12 cellular contexts compared by ENCODE assay signal in the genomic region with DNA sequence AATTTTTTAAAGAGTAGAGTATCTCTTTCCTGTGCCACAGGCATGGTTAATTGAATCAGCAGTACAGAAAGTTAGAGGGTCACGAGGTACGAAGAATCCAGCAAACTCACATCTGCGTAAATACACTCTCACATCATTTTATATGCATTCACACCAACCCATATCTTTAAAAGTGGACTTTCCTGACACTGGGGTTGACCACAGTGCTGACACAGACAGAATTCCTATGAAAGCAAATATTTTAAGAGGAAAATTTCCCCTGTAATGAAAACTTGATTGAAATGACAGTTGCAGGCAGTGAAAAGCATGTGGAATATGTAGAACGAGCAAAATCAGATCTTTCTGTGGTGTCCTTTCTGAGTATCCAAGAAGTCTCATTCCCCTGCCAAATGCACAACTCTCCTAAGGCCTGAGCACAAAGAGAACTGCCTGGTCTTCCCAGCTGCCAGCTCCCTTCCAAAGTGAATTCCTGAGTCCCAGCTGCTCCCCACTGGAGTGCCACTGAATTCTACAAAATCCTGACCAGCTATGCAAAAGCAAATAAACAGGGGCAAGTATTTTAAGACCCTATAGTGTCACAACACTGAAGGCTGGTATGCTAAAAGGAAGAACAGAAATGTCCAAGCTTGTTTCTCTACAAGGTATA. TPM values are rescaled to one million over a fixed set of nuclear protein-coding genes. Genes with fewer than 3 reads are reported as not detected.
DNase-seq lines count a peak whose midpoint lies in the region; ATAC-seq, FAIRE-seq and TF ChIP-seq lines count a peak whose summit lies in the region.
"Had no signal": no experiment of that assay in that cellular context is flagged by ENCODE, and none has a peak within 500 bp of the region (broad histone marks: within the 10 kb centered on the region; RNA-seq: fewer than 3 reads in every experiment).

No MANE protein-coding gene starts in this region.

- TF ChIP-seq CTCF in keratinocyte (optimal IDR thresholded peaks at IDR 0.05 in 1 of 3, IDR thresholded peaks at IDR 0.05 in 1 of 3, conservative IDR thresholded peaks at IDR 0.05 in 1 of 3; ENCODE audit: extremely low read depth in 1 of 3, insufficient read depth in 2 of 3, low read length in 3 of 3) (no peak), tibial nerve (IDR thresholded peaks at IDR 0.05) (no peak), mucosa of descending colon (IDR thresholded peaks at IDR 0.05) (no peak)

- WGBS in tibial nerve, 2 donors, result 56 to 61% methylated on average over 4 of the region's 4 CpGs

- no peaks in the 10 kb centered on the region for H4K20me1 ChIP-seq in keratinocyte (ENCODE audit: control insufficient read depth, extremely low read depth, insufficient read depth, low read length)

- H3K9me3 ChIP-seq in keratinocyte (ENCODE audit: control insufficient read depth, low read depth, low read length) (no peaks in the 10 kb centered on the region), tibial nerve (no peaks in the 10 kb centered on the region), mucosa of descending colon (no peaks in the 10 kb centered on the region)
- H3K9me3 ChIP-seq: BE2C had no signal

- POLR2A ChIA-PET in activated naive CD8-positive, alpha-beta T cell treated with anti-CD3 and anti-CD28 coated beads, Interleukin-2, amount 10 ng/mL, durations not matched to agents 7 days and 5 days (lab: Charles Lee), result interaction anchor here (2.8 kb wide), 1 partner anchor 393 kb away, joined by 11 read pairs; no protein-coding TSS in a partner anchor

- H3K27ac ChIP-seq in keratinocyte (ENCODE audit: control insufficient read depth, insufficient read depth, low read length), result no peak overlapping the region
- H3K27ac ChIP-seq in tibial nerve, result peak overlapping the region in 3 of 4 donors; percentile 16 to 58 (median 44)

- no peaks in the 10 kb centered on the region for H3K36me3 Mint-ChIP-seq in activated naive CD4-positive, alpha-beta T cell treated with anti-CD3 and anti-CD28 coated beads for 36 hours (ENCODE audit: low read depth)
- peaks cover 3% of the 10 kb centered on the region for H3K36me3 Mint-ChIP-seq in activated naive CD8-positive, alpha-beta T cell treated with anti-CD3 and anti-CD28 coated beads, Interleukin-2, amount 10 ng/mL, durations not matched to agents 7 days and 5 days
- H3K36me3 Mint-ChIP-seq: naive B cell had no signal

- H3K27me3 Mint-ChIP-seq in activated naive CD4-positive, alpha-beta T cell treated with anti-CD3 and anti-CD28 coated beads for 36 hours (ENCODE audit: low read depth), result no peaks in the 10 kb centered on the region
- H3K27me3 Mint-ChIP-seq in activated naive CD8-positive, alpha-beta T cell treated with anti-CD3 and anti-CD28 coated beads, Interleukin-2, amount 10 ng/mL, durations not matched to agents 7 days and 5 days, result no peaks in the 10 kb centered on the region

- H3K4me1 Mint-ChIP-seq in activated naive CD4-positive, alpha-beta T cell treated with anti-CD3 and anti-CD28 coated beads for 36 hours (ENCODE audit: low read depth), result peaks cover 84% of the 10 kb centered on the region
- H3K4me1 Mint-ChIP-seq in activated naive CD8-positive, alpha-beta T cell treated with anti-CD3 and anti-CD28 coated beads, Interleukin-2, amount 10 ng/mL, durations not matched to agents 7 days and 5 days, result peaks cover 53% of the 10 kb centered on the region

- no peak for FAIRE-seq in keratinocyte (lab: Jason Lieb, UNC)

- H3K4me2 ChIP-seq in keratinocyte (ENCODE audit: control insufficient read depth, extremely low read depth, insufficient read depth, low read depth, low read length), result no peak overlapping the region

- no peaks in the 10 kb centered on the region for H3K79me2 ChIP-seq in keratinocyte (ENCODE audit: control insufficient read depth, insufficient read depth, low read length)

- ATAC-seq in activated naive CD8-positive, alpha-beta T cell treated with anti-CD3 and anti-CD28 coated beads, Interleukin-2, amount 10 ng/mL, durations not matched to agents 7 days and 5 days (ENCODE audit: low read depth), result no peak
- no peak for ATAC-seq in HG03521 (IDR thresholded peaks at IDR 0.05; ENCODE audit: unreplicated experiment)
- ATAC-seq in mucosa of descending colon, result no peak

- H3K4me3 Mint-ChIP-seq in activated naive CD4-positive, alpha-beta T cell treated with anti-CD3 and anti-CD28 coated beads for 36 hours, result no peak overlapping the region
- H3K4me3 Mint-ChIP-seq in activated naive CD8-positive, alpha-beta T cell treated with anti-CD3 and anti-CD28 coated beads, Interleukin-2, amount 10 ng/mL, durations not matched to agents 7 days and 5 days, result no peak overlapping the region

- no peak overlapping the region for H3K4me3 ChIP-seq in keratinocyte (ENCODE audit: control insufficient read depth in 2 of 3, extremely low read depth in 1 of 3, insufficient read depth in 2 of 3, low read depth in 1 of 3, low read length in 3 of 3)
- H3K4me3 ChIP-seq in tibial nerve, result no peak overlapping the region
- H3K4me3 ChIP-seq in mucosa of descending colon, result no peak overlapping the region

- DNase-seq in activated naive CD4-positive, alpha-beta T cell treated with anti-CD3 and anti-CD28 coated beads for 36 hours, result no peak
- no peak for DNase-seq in activated naive CD4-positive, alpha-beta T cell treated with anti-CD3 and anti-CD28 coated beads, Interleukin-2, amount 50 U/mL, for 16 hours
- no peak for DNase-seq in activated naive CD8-positive, alpha-beta T cell treated with anti-CD3 and anti-CD28 coated beads, Interleukin-2, amount 10 ng/mL, durations not matched to agents 7 days and 5 days
- DNase-seq in keratinocyte (ENCODE audit: low read depth, low spot score) (no peak), tibial nerve (ENCODE audit: low spot score in 2 of 2) (no peak), NCI-H128 (lab: John Stamatoyannopoulos, UW; ENCODE audit: unreplicated experiment) (no peak), mucosa of descending colon (no peak)
- DNase-seq: BE2C; head of caudate nucleus; naive B cell; NK-92 treated with Interleukin-12 subunit alpha and Interleukin-12 subunit beta, amount 100 ng/mL, for 24 hours had no signal

- H3K36me3 ChIP-seq in keratinocyte (ENCODE audit: control insufficient read depth in 2 of 2, extremely low read depth in 1 of 2, insufficient read depth in 2 of 2, low read length in 2 of 2) (no peaks in the 10 kb centered on the region), tibial nerve (no peaks in the 10 kb centered on the region), mucosa of descending colon (ENCODE audit: low read depth) (no peaks in the 10 kb centered on the region)
- H3K36me3 ChIP-seq: BE2C had no signal

- intact Hi-C loops in activated naive CD4-positive, alpha-beta T cell treated with anti-CD3 and anti-CD28 coated beads for 36 hours (cut with micrococcal nuclease), result loop anchor here (5.0 to 10.0 kb wide), 7 partner anchors 253 to 932 kb away; partner anchors contain the start of genes GEMIN8, PRPS2 and RAB9A
- intact Hi-C loops in mucosa of descending colon (cut with DNase I, micrococcal nuclease), result loop anchor here in 1 of 2 donors (5.0 kb wide), 1 partner anchor 392 kb away; no protein-coding TSS in a partner anchor

- H3K4me1 ChIP-seq in keratinocyte (ENCODE audit: control insufficient read depth, extremely low read depth, insufficient read depth, low read length) (peaks cover 9% of the 10 kb centered on the region), tibial nerve (peaks cover 0 to 32% (median 2%) of the 10 kb centered on the region in 4 donors), mucosa of descending colon (ENCODE audit: low read depth) (peaks cover 4% of the 10 kb centered on the region)
- H3K4me1 ChIP-seq: BE2C had no signal

- no peak for TF ChIP-seq POLR2A in tibial nerve (IDR thresholded peaks at IDR 0.05)

- no peaks in the 10 kb centered on the region for H3K9me1 ChIP-seq in keratinocyte (ENCODE audit: control insufficient read depth, extremely low read depth, insufficient read depth, low read length)

- H3K27ac Mint-ChIP-seq in activated naive CD4-positive, alpha-beta T cell treated with anti-CD3 and anti-CD28 coated beads for 36 hours, result peak overlapping the region; percentile 69
- peak overlapping the region; percentile 16 for H3K27ac Mint-ChIP-seq in activated naive CD8-positive, alpha-beta T cell treated with anti-CD3 and anti-CD28 coated beads, Interleukin-2, amount 10 ng/mL, durations not matched to agents 7 days and 5 days

- H2AFZ ChIP-seq in keratinocyte (ENCODE audit: control insufficient read depth, low read length), result peak overlapping the region; percentile 33

- no peaks in the 10 kb centered on the region for H3K9me3 Mint-ChIP-seq in activated naive CD4-positive, alpha-beta T cell treated with anti-CD3 and anti-CD28 coated beads for 36 hours
- H3K9me3 Mint-ChIP-seq in activated naive CD8-positive, alpha-beta T cell treated with anti-CD3 and anti-CD28 coated beads, Interleukin-2, amount 10 ng/mL, durations not matched to agents 7 days and 5 days, result no peaks in the 10 kb centered on the region

- no peak overlapping the region for H3K9ac ChIP-seq in keratinocyte (ENCODE audit: control insufficient read depth, extremely low read depth, insufficient read depth, low read length)

- TF ChIP-seq EP300 in tibial nerve (IDR thresholded peaks at IDR 0.05), result no peak

- no peaks in the 10 kb centered on the region for H3K27me3 ChIP-seq in keratinocyte (ENCODE audit: control insufficient read depth, extremely low read depth, insufficient read depth, low read length)
- H3K27me3 ChIP-seq in tibial nerve, result no peaks in the 10 kb centered on the region
- H3K27me3 ChIP-seq: BE2C had no signal

- dilution Hi-C loops in keratinocyte (cut with MboI; ENCODE audit: extremely low pct_ligation_motif_present, low sequenced_read_pairs), result no loop called here

- CTCF ChIA-PET in activated naive CD4-positive, alpha-beta T cell treated with anti-CD3 and anti-CD28 coated beads for 36 hours (lab: Charles Lee), result interaction anchor here (0.6 to 1.8 kb wide), 2 partner anchors 44 to 148 kb away, joined by 3 to 7 read pairs; no protein-coding TSS in a partner anchor

RNA-seq across cellular contexts. Expression of gene FAM9C, which starts 50.5 kb away (rescaled TPM):
- total RNA-seq in activated naive CD4-positive, alpha-beta T cell treated with anti-CD3 and anti-CD28 coated beads for 36 hours, result not detected
- not detected for total RNA-seq in activated naive CD8-positive, alpha-beta T cell treated with anti-CD3 and anti-CD28 coated beads, Interleukin-2, amount 10 ng/mL, durations not matched to agents 7 days and 5 days
- polyA plus RNA-seq in keratinocyte, result not detected in 3 replicates
- polyA plus RNA-seq in keratinocyte (2011; ENCODE audit: low read depth), result 0.44 TPM
- not detected in 2 replicates for polyA plus RNA-seq in keratinocyte (2011; cell fraction: cytosol; rRNA removed)
- not detected in 2 replicates for polyA plus RNA-seq in keratinocyte (2011; cell fraction: nucleus; rRNA removed)
- not detected in 2 replicates for polyA plus RNA-seq in keratinocyte (2012; ENCODE audit: low replicate concordance)
- polyA minus RNA-seq in keratinocyte, result not detected in 3 replicates
- polyA minus RNA-seq in keratinocyte (2011; cell fraction: cytosol; rRNA and poly(A)+ RNA removed), result not detected
- not detected in 2 replicates for polyA minus RNA-seq in keratinocyte (2011; cell fraction: nucleus; rRNA and poly(A)+ RNA removed)
- total RNA-seq in tibial nerve (not detected), mucosa of descending colon (under 1 TPM in 1 of 3 donors, not detected in 2; 0.13 TPM)
